In genomic region chr7:154231732-154232131, GRCh38 we compare ENCODE assay signal across 1 cellular context.
TF ChIP-seq lines count a peak whose summit lies in the region.

No MANE protein-coding gene starts in this region.

TF ChIP-seq in GM23338, 12 proteins besides CTCF, POLR2A, EP300 and RAD21 (continued from another document):
- TF ChIP-seq ZNF462 (CRISPR knock-in tag; IDR thresholded peaks at IDR 0.05), result peak; percentile 94
